ENCODE assay signal across 8 cellular contexts in genomic region chr5:180860887-180861822, GRCh38. TPM values are rescaled to one million over a fixed set of nuclear protein-coding genes. Genes with fewer than 3 reads are reported as not detected.
A peak's percentile ranks its signal among the peaks of the same experiment; 100 is the strongest.
DNase-seq lines count a peak whose midpoint lies in the region; ATAC-seq, FAIRE-seq and TF ChIP-seq lines count a peak whose summit lies in the region.

Gene ZFP62, minus strand, starts transcription at chr5:180861276. Its CDS starts 57 bp downstream, at chr5:180861219.

- peak in 2 of 5 experiments; percentile 29 to 46 for TF ChIP-seq CTCF in transverse colon (IDR thresholded peaks at IDR 0.05)

- peaks cover 5% of the 10 kb centered on the region for H3K27me3 Mint-ChIP-seq in activated naive CD8-positive, alpha-beta T cell treated with anti-CD3 and anti-CD28 coated beads, Interleukin-2, amount 50 U/mL, for 24 hours

- WGBS in transverse colon (ENCODE audit: low coverage in 1 of 2), 2 donors: 2% methylated on average over 73 of the region's 84 CpGs; no CpG with 5 or more reads in 1 of the 2 donors

- H3K27ac ChIP-seq in transverse colon: peak within 1 kb of the TSS; percentile 91 to 98 (median 93)

- peak; percentile 81 for DNase-seq in GM12891 (ENCODE audit: insufficient read length, low spot score)
- peak; percentile 89 to 94 (median 89) for DNase-seq in NCI-H1417 (lab: John Stamatoyannopoulos, UW)
- DNase-seq in SW480 (ENCODE audit: low spot score): peak; percentile 98
- peak; percentile 90 for DNase-seq in activated naive CD8-positive, alpha-beta T cell treated with anti-CD3 and anti-CD28 coated beads, Interleukin-2, amount 50 U/mL, for 24 hours
- DNase-seq in cardiac septum (ENCODE audit: low spot score): peak; percentile 95
- peak; percentile 85 for DNase-seq in pons (ENCODE audit: low spot score)
- DNase-seq in transverse colon: peak; percentile 94

- peak; percentile 1 for TF ChIP-seq EP300 in transverse colon (IDR thresholded peaks at IDR 0.05; ENCODE audit: low read depth)

- peaks cover 5 to 41% (median 24%) of the 10 kb centered on the region in 4 donors for H3K4me1 ChIP-seq in transverse colon

- H3K36me3 ChIP-seq in transverse colon: peaks cover 0 to under 1% (median 0%) of the 10 kb centered on the region in 4 donors

- H3K4me3 Mint-ChIP-seq in activated naive CD8-positive, alpha-beta T cell treated with anti-CD3 and anti-CD28 coated beads, Interleukin-2, amount 50 U/mL, for 24 hours: peak within 1 kb of the TSS; percentile 90

- H3K4me3 ChIP-seq in transverse colon: peak within 1 kb of the TSS; percentile 63 to 91 (median 72)

- FAIRE-seq in GM12891 (lab: Jason Lieb, UNC): peak; percentile 91

- H3K9me3 Mint-ChIP-seq in activated naive CD8-positive, alpha-beta T cell treated with anti-CD3 and anti-CD28 coated beads, Interleukin-2, amount 50 U/mL, for 24 hours: no peaks in the 10 kb centered on the region

- H3K9me3 ChIP-seq in transverse colon: no peaks in the 10 kb centered on the region

- TF ChIP-seq POLR2A in GM12891 (IDR thresholded peaks at IDR 0.05; ENCODE audit: low read depth, low read length) (peak; percentile 54; the same call in 1 of the 2 replicates), transverse colon (IDR thresholded peaks at IDR 0.05) (peak; percentile 84)

- no peaks in the 10 kb centered on the region for H3K27me3 ChIP-seq in transverse colon

- in situ Hi-C loops in transverse colon (cut with MboI; ENCODE audit: low pct_ligation_motif_present in 1 of 4, low pct_unique_long_range_greater_than_20kb in 1 of 4, low sequenced_read_pairs in 3 of 4): no loop called here

- H3K36me3 Mint-ChIP-seq in activated naive CD8-positive, alpha-beta T cell treated with anti-CD3 and anti-CD28 coated beads, Interleukin-2, amount 50 U/mL, for 24 hours (ENCODE audit: low read depth): peaks cover 14% of the 10 kb centered on the region

- H3K4me1 Mint-ChIP-seq in activated naive CD8-positive, alpha-beta T cell treated with anti-CD3 and anti-CD28 coated beads, Interleukin-2, amount 50 U/mL, for 24 hours: peaks cover 17% of the 10 kb centered on the region

- peak within 1 kb of the TSS; percentile 86 for H3K27ac Mint-ChIP-seq in activated naive CD8-positive, alpha-beta T cell treated with anti-CD3 and anti-CD28 coated beads, Interleukin-2, amount 50 U/mL, for 24 hours

- intact Hi-C loops in cardiac septum (cut with DNase I) (loop anchor here (2.0 to 5.0 kb wide), 3 partner anchors 30 to 74 kb away; no protein-coding TSS in a partner anchor), transverse colon (cut with DNase I; ENCODE audit: low total_unique reads) (loop anchor here (5.0 kb wide), 1 partner anchor 79 kb away; no protein-coding TSS in a partner anchor)

- ATAC-seq in HG02763 (IDR thresholded peaks at IDR 0.05; ENCODE audit: unreplicated experiment): peak; percentile 86
- ATAC-seq in activated naive CD8-positive, alpha-beta T cell treated with anti-CD3 and anti-CD28 coated beads, Interleukin-2, amount 50 U/mL, for 24 hours: peak; percentile 94

TF ChIP-seq in GM12891, 5 proteins besides CTCF, POLR2A, EP300 and RAD21:
- TF ChIP-seq POU2F2 (IDR thresholded peaks at IDR 0.05; ENCODE audit: low read depth, low read length) (no peak; the same call in 1 of the 2 replicates), SPI1 (IDR thresholded peaks at IDR 0.05; ENCODE audit: low read depth, low read length) (peak; percentile 42; the same call in 1 of the 2 replicates), TAF1 (IDR thresholded peaks at IDR 0.05; ENCODE audit: low read depth, low read length) (no peak; the same call in none of the 2 replicates), POLR2AphosphoS5 (IDR thresholded peaks at IDR 0.05; ENCODE audit: low read depth, low read length) (peak; percentile 27; the same call in 1 of the 2 replicates)

RNA-seq across cellular contexts. Expression of gene ZFP62, which starts in this region (rescaled TPM):
- 14.6 TPM for polyA plus RNA-seq in GM12891 (2012; ENCODE audit: low read depth, missing spikeins)
- 19.4 TPM for total RNA-seq in cardiac septum
- 10 to 100 TPM in 3 of 4 donors, 1 to 10 TPM in 1; 4.1 to 35.7 (median 26.9) TPM for total RNA-seq in transverse colon

Comparison
In these comparisons a context has a peak if more than half of its experiments do, and no peak if none do; other contexts are left out.
1. Peak in every context shown above with its lines: DNase-seq, ATAC-seq, H3K4me3 ChIP-seq and H3K27ac ChIP-seq.